In the genomic region with DNA sequence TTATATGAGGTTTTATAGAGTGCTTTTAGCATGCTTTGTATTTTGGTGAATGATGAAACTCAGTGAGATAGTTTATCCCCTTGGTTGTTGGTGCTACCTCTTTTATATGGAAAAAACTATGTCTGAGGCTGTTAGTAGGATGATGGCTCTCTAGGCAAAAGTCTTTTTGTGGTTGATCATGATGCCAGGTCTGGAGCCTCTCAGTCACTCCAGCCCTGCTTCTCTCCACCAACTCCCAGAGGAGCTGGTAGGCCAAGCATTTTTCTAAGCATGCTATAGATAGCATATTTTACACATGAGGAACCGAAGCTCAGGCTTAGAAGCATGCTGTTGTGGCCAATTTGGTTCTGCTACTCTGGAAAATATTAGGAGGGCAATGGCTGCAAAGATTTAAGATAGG, we compare ENCODE assay signal across 10 cellular contexts.
"Had no signal": no experiment of that assay in that cellular context is flagged by ENCODE, and none has a peak within 500 bp of the region (broad histone marks: within the 10 kb centered on the region; RNA-seq: fewer than 3 reads in every experiment).

No MANE protein-coding gene starts in this region.

- H3K4me1 ChIP-seq: gastroesophageal sphincter, stomach, thyroid gland had no signal

- ATAC-seq: activated CD8-positive, alpha-beta T cell treated with anti-CD3 and anti-CD28 coated beads, Interleukin-2, amount 10 ng/mL, durations not matched to agents 7 days and 5 days; activated naive CD8-positive, alpha-beta T cell treated with anti-CD3 and anti-CD28 coated beads, Interleukin-2, amount 50 U/mL, for 24 hours; gastroesophageal sphincter had no signal

- H3K27me3 ChIP-seq: gastroesophageal sphincter, stomach, thyroid gland had no signal

- H3K9me3 ChIP-seq: gastroesophageal sphincter, stomach, thyroid gland had no signal

- H3K36me3 ChIP-seq: cardiac muscle cell, gastroesophageal sphincter, stomach, thyroid gland had no signal

- H3K27ac ChIP-seq: cardiac muscle cell, gastroesophageal sphincter, stomach, thyroid gland had no signal

- H3K4me3 ChIP-seq: cardiac muscle cell, gastroesophageal sphincter, stomach, thyroid gland had no signal

- DNase-seq: activated CD4-positive, alpha-beta T cell treated with anti-CD3 and anti-CD28 coated beads for 48 hours; activated CD8-positive, alpha-beta memory T cell treated with anti-CD3 and anti-CD28 coated beads, Interleukin-2, amount 50 U/mL, for 48 hours; activated CD8-positive, alpha-beta T cell treated with anti-CD3 and anti-CD28 coated beads, Interleukin-2, amount 10 ng/mL, durations not matched to agents 7 days and 5 days; activated naive CD4-positive, alpha-beta T cell treated with Interleukin-2 at 50 U/mL for 16 hours; activated naive CD8-positive, alpha-beta T cell treated with anti-CD3 and anti-CD28 coated beads, Interleukin-2, amount 50 U/mL, for 24 hours; retina; stomach; thyroid gland had no signal
